17 cellular contexts compared by ENCODE assay signal in the genomic region with DNA sequence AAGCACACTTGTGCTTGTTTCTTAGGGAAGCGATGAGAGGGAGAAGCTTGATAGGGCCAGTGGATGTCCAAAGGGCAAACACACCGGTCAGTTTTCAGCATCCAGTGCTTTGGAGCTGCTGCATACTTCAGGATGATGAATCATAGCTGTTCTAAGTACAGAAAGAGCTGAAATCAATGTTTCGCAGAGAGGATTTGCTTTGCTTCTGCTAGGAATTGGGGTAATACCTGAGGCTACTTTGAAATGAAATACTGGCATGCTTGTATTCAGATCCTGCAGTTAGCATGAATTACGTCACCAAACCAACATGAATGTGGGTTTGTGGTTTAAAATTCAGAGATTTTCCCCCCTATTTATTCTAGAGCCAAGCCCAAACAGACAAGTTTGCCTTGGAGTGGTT. TPM values are rescaled to one million over a fixed set of nuclear protein-coding genes. Genes with fewer than 3 reads are reported as not detected.
A peak's percentile ranks its signal among the peaks of the same experiment; 100 is the strongest.
DNase-seq lines count a peak whose midpoint lies in the region; ATAC-seq and TF ChIP-seq lines count a peak whose summit lies in the region.
"Had no signal": no experiment of that assay in that cellular context is flagged by ENCODE, and none has a peak within 500 bp of the region (broad histone marks: within the 10 kb centered on the region; RNA-seq: fewer than 3 reads in every experiment).

No MANE protein-coding gene starts in this region.

- 92 to 95% methylated on average over 4 of the region's 4 CpGs for WGBS in GM23248 (ENCODE audit: low coverage in 1 of 2, low lambda C conversion rate in 2 of 2, missing lambda C conversion rate in 2 of 2), 2 experiments

- TF ChIP-seq CTCF in OCI-LY7 (conservative IDR thresholded peaks at IDR 0.05; ENCODE audit: low read length) (no peak), choroid plexus epithelial cell (conservative IDR thresholded peaks at IDR 0.05; ENCODE audit: low read depth, low read length) (no peak), neural progenitor cell (IDR thresholded peaks at IDR 0.05) (no peak), tibial artery (IDR thresholded peaks at IDR 0.05) (no peak)

- no TSS peak for BruUV-seq in OCI-LY7 (replicated peaks; lab: Mats Ljungman, UMichigan)

- no peaks in the 10 kb centered on the region for H3K36me3 Mint-ChIP-seq in neural progenitor cell
- H3K36me3 Mint-ChIP-seq: CD14-positive monocyte had no signal

- intact Hi-C loops in OCI-LY7 (cut with micrococcal nuclease; ENCODE audit: unreplicated experiment) (no loop called here), tibial artery (cut with DNase I; ENCODE audit: low total_unique reads) (no loop called here)

- no peaks in the 10 kb centered on the region for H3K36me3 ChIP-seq in GM23248 (ENCODE audit: low read depth)
- H3K36me3 ChIP-seq in OCI-LY7 (ENCODE audit: insufficient read depth, low read length), result no peaks in the 10 kb centered on the region
- no peaks in the 10 kb centered on the region for H3K36me3 ChIP-seq in neural progenitor cell
- H3K36me3 ChIP-seq in tibial artery, result no peaks in the 10 kb centered on the region
- H3K36me3 ChIP-seq: MG63 had no signal

- POLR2A ChIA-PET in OCI-LY7 (lab: Charles Lee), result interaction anchor here (0.7 to 1.0 kb wide), 2 partner anchors 45 to 640 kb away, joined by 3 read pairs; no protein-coding TSS in a partner anchor

- no peaks in the 10 kb centered on the region for H3K27me3 ChIP-seq in GM23248 (replicated peaks; ENCODE audit: insufficient read depth)
- no peaks in the 10 kb centered on the region for H3K27me3 ChIP-seq in neural progenitor cell
- H3K27me3 ChIP-seq in tibial artery, result no peaks in the 10 kb centered on the region
- H3K27me3 ChIP-seq: MG63 had no signal

- DNase-seq in GM23248 (peak; percentile 11), OCI-LY7 (ENCODE audit: low spot score) (no peak), choroid plexus epithelial cell (ENCODE audit: low read depth) (peak; percentile 34), neural progenitor cell (ENCODE audit: low spot score) (no peak), HPDE6-E6E7 (ENCODE audit: extremely low spot score) (no peak), HUDEP-2 (lab: John Stamatoyannopoulos, UW; ENCODE audit: unreplicated experiment in 76 of 76) (no peak), tibial artery (no peak)
- DNase-seq: DMS79; H7; MG63; NCI-H1105; NCI-H187; NCI-H69; NK-92 treated with Interleukin-12 subunit alpha and Interleukin-12 subunit beta, amount 100 ng/mL, for 24 hours had no signal

- CTCF ChIA-PET in OCI-LY7 (lab: Charles Lee; ENCODE audit: unreplicated experiment), result no interaction called here

- H3K4me2 ChIP-seq in GM23248 (ENCODE audit: unreplicated experiment), result no peak overlapping the region
- H3K4me2 ChIP-seq in OCI-LY7 (ENCODE audit: low read length), result no peak overlapping the region
- no peak overlapping the region for H3K4me2 ChIP-seq in neural progenitor cell

- H2AFZ ChIP-seq in GM23248 (no peak overlapping the region), OCI-LY7 (ENCODE audit: low read length) (peak overlapping the region; percentile 49; the same call in 1 of the 2 replicates), neural progenitor cell (replicated peaks) (peak overlapping the region; percentile 36)

- no peaks in the 10 kb centered on the region for H4K20me1 ChIP-seq in GM23248 (ENCODE audit: insufficient read depth)
- H4K20me1 ChIP-seq in OCI-LY7 (ENCODE audit: insufficient read depth, low read length), result no peaks in the 10 kb centered on the region
- no peaks in the 10 kb centered on the region for H4K20me1 ChIP-seq in neural progenitor cell (ENCODE audit: low read depth)

- no peak overlapping the region for H3K4me3 Mint-ChIP-seq in neural progenitor cell
- H3K4me3 Mint-ChIP-seq: CD14-positive monocyte had no signal

- peaks cover 6% of the 10 kb centered on the region for H3K27me3 Mint-ChIP-seq in neural progenitor cell (ENCODE audit: insufficient read depth, low read depth)

- H3K9me3 Mint-ChIP-seq in neural progenitor cell, result peaks cover 14% of the 10 kb centered on the region

- no peak overlapping the region for H3K4me3 ChIP-seq in GM23248
- H3K4me3 ChIP-seq in OCI-LY7 (ENCODE audit: low read depth, low read length, poor library complexity, severe bottlenecking), result no peak overlapping the region
- no peak overlapping the region for H3K4me3 ChIP-seq in choroid plexus epithelial cell (ENCODE audit: low read depth, low read length)
- H3K4me3 ChIP-seq in neural progenitor cell, result no peak overlapping the region
- no peak overlapping the region for H3K4me3 ChIP-seq in tibial artery
- H3K4me3 ChIP-seq: K562, MG63 had no signal

- H3K9ac ChIP-seq in GM23248 (no peak overlapping the region), neural progenitor cell (no peak overlapping the region)

- peaks cover 21% of the 10 kb centered on the region for H3K4me1 Mint-ChIP-seq in neural progenitor cell

- H3K79me2 ChIP-seq in GM23248 (ENCODE audit: insufficient read depth) (no peaks in the 10 kb centered on the region), OCI-LY7 (ENCODE audit: insufficient read depth, low read depth, low read length) (no peaks in the 10 kb centered on the region), neural progenitor cell (ENCODE audit: low read depth) (no peaks in the 10 kb centered on the region)

- H3K27ac Mint-ChIP-seq in neural progenitor cell, result no peak overlapping the region
- H3K27ac Mint-ChIP-seq: CD14-positive monocyte had no signal

- in situ Hi-C loops in GM23248 (cut with MboI), result no loop called here

- H3K27ac ChIP-seq in GM23248 (no peak overlapping the region), OCI-LY7 (ENCODE audit: low read depth, low read length, poor library complexity, severe bottlenecking) (no peak overlapping the region), neural progenitor cell (no peak overlapping the region), tibial artery (no peak overlapping the region)

- H3F3A ChIP-seq in GM23248 (ENCODE audit: insufficient read depth), result no peaks in the 10 kb centered on the region
- H3F3A ChIP-seq in neural progenitor cell (ENCODE audit: low read depth), result peaks cover 38% of the 10 kb centered on the region

- H3K4me1 ChIP-seq in GM23248 (ENCODE audit: insufficient read depth), result peaks cover 6% of the 10 kb centered on the region
- H3K4me1 ChIP-seq in OCI-LY7 (ENCODE audit: insufficient read depth, low read length, poor library complexity, severe bottlenecking), result no peaks in the 10 kb centered on the region
- H3K4me1 ChIP-seq in neural progenitor cell, result peaks cover 23% of the 10 kb centered on the region
- H3K4me1 ChIP-seq in tibial artery, result no peaks in the 10 kb centered on the region

- ATAC-seq in GM21825 (IDR thresholded peaks at IDR 0.05; ENCODE audit: unreplicated experiment), result no peak
- ATAC-seq: K562 had no signal

- H3K9me3 ChIP-seq in GM23248 (ENCODE audit: low read depth), result no peaks in the 10 kb centered on the region
- H3K9me3 ChIP-seq in OCI-LY7 (ENCODE audit: low read length), result peaks cover 14% of the 10 kb centered on the region; the same call in 1 of the 2 replicates
- no peaks in the 10 kb centered on the region for H3K9me3 ChIP-seq in neural progenitor cell (ENCODE audit: low read depth)
- no peaks in the 10 kb centered on the region for H3K9me3 ChIP-seq in tibial artery

- H3K9me2 ChIP-seq in GM23248 (ENCODE audit: insufficient read depth) (no peaks in the 10 kb centered on the region), OCI-LY7 (ENCODE audit: insufficient read depth, low read length) (no peaks in the 10 kb centered on the region)

RNA-seq across cellular contexts. Expression of a gene that starts 41.7 kb away (rescaled TPM):
- total RNA-seq in GM23248 (2014; rRNA removed; shearing (Covaris generic)), result 25.5 and 32.7 TPM in 2 replicates
- polyA plus RNA-seq in GM23248 (2016; fragmentation: Nextera tagmentation; extraction: Ambion mirVana), result 27.7 and 28.4 TPM in 2 replicates
- 16.4 and 27.9 TPM in 2 replicates for total RNA-seq in OCI-LY7 (2014; rRNA removed; shearing (Covaris generic))
- total RNA-seq in OCI-LY7 (2022) (42.7 and 43.3 TPM in 2 replicates), neural progenitor cell (ENCODE audit: low replicate concordance) (43.3 and 80.7 TPM in 2 replicates)

Comparison
In these comparisons a context has a peak if more than half of its experiments do, and no peak if none do; other contexts are left out.
1. DNase-seq: peak in GM23248 (single experiment) and choroid plexus epithelial cell (single experiment); none in OCI-LY7 (single experiment), neural progenitor cell (single experiment), HPDE6-E6E7 (single experiment), HUDEP-2 (0 of 76) and tibial artery (0 of 2).